In the genomic region with DNA sequence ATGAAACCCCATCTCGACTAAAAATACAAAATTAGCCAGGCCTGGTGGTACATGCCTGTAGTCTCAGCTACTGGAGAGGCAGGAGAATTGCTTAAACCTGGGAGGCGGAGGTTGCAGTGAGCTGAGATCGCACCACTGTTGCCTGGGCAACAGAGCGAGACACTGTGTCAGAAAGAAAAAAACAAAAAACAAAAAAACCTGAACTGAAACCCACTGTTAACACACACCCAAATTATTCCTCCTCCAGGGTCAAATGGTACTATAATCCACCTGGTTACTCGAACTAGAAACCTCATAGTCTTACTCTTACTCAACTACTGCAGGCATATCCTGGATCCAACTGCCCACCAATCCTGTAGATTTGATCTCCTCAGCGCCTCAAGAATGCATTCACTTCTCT, we compare ENCODE assay signal across 12 cellular contexts.
DNase-seq lines count a peak whose midpoint lies in the region; ATAC-seq and TF ChIP-seq lines count a peak whose summit lies in the region.
"Had no signal": no experiment of that assay in that cellular context is flagged by ENCODE, and none has a peak within 500 bp of the region (broad histone marks: within the 10 kb centered on the region; RNA-seq: fewer than 3 reads in every experiment).

No MANE protein-coding gene starts in this region.

- no peak for TF ChIP-seq CTCF in GM12864 (IDR thresholded peaks at IDR 0.05; ENCODE audit: low read depth, low read length, missing control alignments)

- ATAC-seq in GM19328 (IDR thresholded peaks at IDR 0.05; ENCODE audit: unreplicated experiment) (peak; percentile 81), HG02840 (IDR thresholded peaks at IDR 0.05; ENCODE audit: low FRiP score, unreplicated experiment) (peak; percentile 83), HG03575 (IDR thresholded peaks at IDR 0.05; ENCODE audit: extremely low read depth, insufficient number of reproducible peaks, low FRiP score, unreplicated experiment) (peak; percentile 93)
- ATAC-seq: lower lobe of right lung; stimulated activated effector memory CD8-positive, alpha-beta T cell treated with anti-CD3 and anti-CD28 coated beads, Interleukin-12 subunit alpha, Interleukin-12 subunit beta, amount 100 ng/mL, for 72 hours had no signal

- DNase-seq in GM12864 (ENCODE audit: low read depth) (peak; percentile 61), NCI-H524 treated with DMSO at 0.1 percent for 48 hours (lab: John Stamatoyannopoulos, UW) (no peak), caudate nucleus (lab: John Stamatoyannopoulos, UW) (no peak), putamen (ENCODE audit: low spot score) (no peak), COR-L47 (lab: John Stamatoyannopoulos, UW) (no peak)
- DNase-seq: lower lobe of right lung had no signal

- H3K4me3 ChIP-seq in GM12864 (ENCODE audit: low read depth, low read length) = no peak overlapping the region
- H3K4me3 ChIP-seq: BLaER1, lower lobe of right lung had no signal

- no peak overlapping the region for H3K27ac ChIP-seq in caudate nucleus (ENCODE audit: low read depth, low read length)
- H3K27ac ChIP-seq: BLaER1, lower lobe of right lung, RWPE1 had no signal
